ENCODE assay signal across 16 cellular contexts in genomic region chr19:54322295-54322694, GRCh38. TPM values are rescaled to one million over a fixed set of nuclear protein-coding genes. Genes with fewer than 3 reads are reported as not detected.
DNase-seq lines count a peak whose midpoint lies in the region; ATAC-seq and TF ChIP-seq lines count a peak whose summit lies in the region.
"Not testable (repeated sequence)": the region's sequence is repeated elsewhere in the genome, so short reads cannot be mapped to it uniquely, and the experiment has no call there.
"Had no signal": no experiment of that assay in that cellular context is flagged by ENCODE, and none has a peak within 500 bp of the region (broad histone marks: within the 10 kb centered on the region; RNA-seq: fewer than 3 reads in every experiment).

No MANE protein-coding gene starts in this region.

- not testable (repeated sequence) for DNase-seq in CD14-positive monocyte (ENCODE audit: low spot score)
- DNase-seq in lower lobe of right lung (peak; percentile 39), posterior vena cava (ENCODE audit: low spot score) (peak; percentile 19), sigmoid colon (peak; percentile 24), upper lobe of right lung (peak; percentile 15)

- not testable (repeated sequence) for H3K9me3 ChIP-seq in lower lobe of right lung, sigmoid colon, upper lobe of right lung

- TF ChIP-seq CTCF in CD14-positive monocyte (IDR thresholded peaks at IDR 0.05) = peak; percentile 13
- not testable (repeated sequence) for TF ChIP-seq CTCF in lower lobe of right lung (IDR thresholded peaks at IDR 0.05); sigmoid colon (IDR thresholded peaks at IDR 0.05); upper lobe of right lung (IDR thresholded peaks at IDR 0.05)

- WGBS in sigmoid colon, 2 donors = 87 to 90% methylated on average over 12 of the region's 13 CpGs

- not testable (repeated sequence) for H3K4me1 ChIP-seq in lower lobe of right lung, sigmoid colon, upper lobe of right lung

- H3K27ac ChIP-seq in lower lobe of right lung, sigmoid colon, upper lobe of right lung: not testable (repeated sequence)

- not testable (repeated sequence) for H3K27me3 ChIP-seq in lower lobe of right lung (ENCODE audit: low read depth); upper lobe of right lung
- H3K27me3 ChIP-seq in sigmoid colon = peaks cover 0 to 29% (median 0%) of the 10 kb centered on the region in 3 donors

- H3K4me3 Mint-ChIP-seq in CD14-positive monocyte; dendritic cell treated with granulocyte-macrophage colony-stimulating factor and Interleukin-4, amounts not matched to agents 40 ng/mL and 50 ng/mL, for 4 days; stimulated activated naive CD8-positive, alpha-beta T cell treated with anti-CD3 and anti-CD28 coated beads, Interleukin-15, Interleukin-2, amounts not matched to agents 100 ng/mL and 50 ng/mL, for 24 hours: not testable (repeated sequence)

- H3K4me3 ChIP-seq in lower lobe of right lung, sigmoid colon, upper lobe of right lung: not testable (repeated sequence)

- TF ChIP-seq POLR2A in sigmoid colon (IDR thresholded peaks at IDR 0.05) = not testable (repeated sequence)

- H3K36me3 ChIP-seq in lower lobe of right lung, sigmoid colon, upper lobe of right lung: not testable (repeated sequence)

- not testable (repeated sequence) for TF ChIP-seq EP300 in sigmoid colon (IDR thresholded peaks at IDR 0.05)

- ATAC-seq in lower lobe of right lung, upper lobe of right lung: not testable (repeated sequence)

- not testable (repeated sequence) for H3K27me3 Mint-ChIP-seq in CD14-positive monocyte (ENCODE audit: low read depth in 3 of 3); dendritic cell treated with granulocyte-macrophage colony-stimulating factor and Interleukin-4, amounts not matched to agents 40 ng/mL and 50 ng/mL, for 4 days
- peaks cover 11% of the 10 kb centered on the region for H3K27me3 Mint-ChIP-seq in stimulated activated naive CD8-positive, alpha-beta T cell treated with anti-CD3 and anti-CD28 coated beads, Interleukin-15, Interleukin-2, amounts not matched to agents 100 ng/mL and 50 ng/mL, for 24 hours

- peak overlapping the region in 3 of 7 donors; percentile 32 to 69 (median 46) for H3K27ac Mint-ChIP-seq in CD14-positive monocyte
- peak overlapping the region; percentile 51 for H3K27ac Mint-ChIP-seq in dendritic cell treated with granulocyte-macrophage colony-stimulating factor and Interleukin-4, amounts not matched to agents 40 ng/mL and 50 ng/mL, for 4 days
- peak overlapping the region; percentile 49 for H3K27ac Mint-ChIP-seq in stimulated activated naive CD8-positive, alpha-beta T cell treated with anti-CD3 and anti-CD28 coated beads, Interleukin-15, Interleukin-2, amounts not matched to agents 100 ng/mL and 50 ng/mL, for 24 hours

- H3K4me1 Mint-ChIP-seq in CD14-positive monocyte = peaks cover 44% of the 10 kb centered on the region
- H3K4me1 Mint-ChIP-seq in dendritic cell treated with granulocyte-macrophage colony-stimulating factor and Interleukin-4, amounts not matched to agents 40 ng/mL and 50 ng/mL, for 4 days (ENCODE audit: low read depth) = peaks cover 59% of the 10 kb centered on the region
- peaks cover 14% of the 10 kb centered on the region for H3K4me1 Mint-ChIP-seq in stimulated activated naive CD8-positive, alpha-beta T cell treated with anti-CD3 and anti-CD28 coated beads, Interleukin-15, Interleukin-2, amounts not matched to agents 100 ng/mL and 50 ng/mL, for 24 hours (ENCODE audit: low read depth)

- H3K36me3 Mint-ChIP-seq in CD14-positive monocyte; dendritic cell treated with granulocyte-macrophage colony-stimulating factor and Interleukin-4, amounts not matched to agents 40 ng/mL and 50 ng/mL, for 4 days (ENCODE audit: low read depth); stimulated activated naive CD8-positive, alpha-beta T cell treated with anti-CD3 and anti-CD28 coated beads, Interleukin-15, Interleukin-2, amounts not matched to agents 100 ng/mL and 50 ng/mL, for 24 hours (ENCODE audit: low read depth): not testable (repeated sequence)

- H3K9me3 Mint-ChIP-seq in CD14-positive monocyte = peaks cover 2 to 12% (median 5%) of the 10 kb centered on the region in 7 donors
- H3K9me3 Mint-ChIP-seq in dendritic cell treated with granulocyte-macrophage colony-stimulating factor and Interleukin-4, amounts not matched to agents 40 ng/mL and 50 ng/mL, for 4 days; stimulated activated naive CD8-positive, alpha-beta T cell treated with anti-CD3 and anti-CD28 coated beads, Interleukin-15, Interleukin-2, amounts not matched to agents 100 ng/mL and 50 ng/mL, for 24 hours: not testable (repeated sequence)

- intact Hi-C loops in CD14-positive monocyte (cut with micrococcal nuclease) = loop anchor here in 1 of 2 donors (10.0 kb wide), 1 partner anchor 73 kb away; no protein-coding TSS in a partner anchor
- intact Hi-C loops in dendritic cell treated with granulocyte-macrophage colony-stimulating factor and Interleukin-4, amounts not matched to agents 40 ng/mL and 50 ng/mL, for 4 days (cut with micrococcal nuclease); lower lobe of right lung (cut with DNase I); posterior vena cava (cut with DNase I); sigmoid colon (cut with DNase I); upper lobe of right lung (cut with DNase I): not testable (repeated sequence)

RNA-seq across cellular contexts. Expression of gene LILRA5, which starts 9.3 kb away (rescaled TPM):
- polyA plus RNA-seq in CD14-positive monocyte (100 to 1,000 TPM; 516 to 580 TPM), sigmoid colon (10 to 100 TPM in 1 of 3 donors, 1 to 10 TPM in 2; 5.1 to 14.6 (median 6.0) TPM)
- total RNA-seq in lower lobe of right lung (21.9 TPM), posterior vena cava (10 to 100 TPM in 1 of 2 donors, 1 to 10 TPM in 1; 6.2 to 11.7 TPM), sigmoid colon (1 to 10 TPM in 3 of 4 donors, not detected in 1; 2.0 to 6.7 (median 2.5) TPM), upper lobe of right lung (13.5 TPM)
- total RNA-seq: A172; B cell; CD4-positive, CD25-positive, alpha-beta regulatory T cell; CD8-positive, alpha-beta memory T cell; Daoy; G401 had no signal
- polyA plus RNA-seq: A549; BJ; CD4-positive, alpha-beta memory T cell; CD8-positive, alpha-beta memory T cell had no signal

RNA-seq across cellular contexts. Expression of gene LILRA4, which starts 16.7 kb away (rescaled TPM):
- polyA plus RNA-seq in CD14-positive monocyte (1 to 10 TPM; 2.2 to 3.4 TPM), sigmoid colon (1 to 10 TPM in 2 of 3 donors, under 1 TPM in 1; 0.92 to 3.9 (median 3.0) TPM)
- total RNA-seq in lower lobe of right lung (6.6 TPM), posterior vena cava (under 1 TPM in 1 of 2 donors, not detected in 1; 0.57 TPM), sigmoid colon (under 1 TPM in 1 of 4 donors, not detected in 3; 0.36 TPM), upper lobe of right lung (4.8 TPM)
- total RNA-seq: A172; CD4-positive, alpha-beta memory T cell; CD4-positive, CD25-positive, alpha-beta regulatory T cell; CD8-positive, alpha-beta memory T cell; Daoy; G401 had no signal
- polyA plus RNA-seq: A549; BJ; CD4-positive, CD25-positive, alpha-beta regulatory T cell; CD8-positive, alpha-beta memory T cell had no signal

RNA-seq across cellular contexts. Expression of gene LILRB2, which starts 41.4 kb away (rescaled TPM):
- polyA plus RNA-seq in CD14-positive monocyte (100 to 1,000 TPM; 111 to 172 TPM), sigmoid colon (1 to 10 TPM; 2.4 to 5.9 (median 5.5) TPM)
- total RNA-seq in lower lobe of right lung (26.1 TPM), posterior vena cava (10 to 100 TPM in 1 of 2 donors, 1 to 10 TPM in 1; 7.3 to 12.9 TPM), sigmoid colon (1 to 10 TPM; 2.5 to 5.0 (median 3.5) TPM), upper lobe of right lung (18.8 TPM)
- total RNA-seq: A172; CD4-positive, CD25-positive, alpha-beta regulatory T cell; Daoy; G401 had no signal
- polyA plus RNA-seq: A549; BJ; CD4-positive, alpha-beta memory T cell; CD8-positive, alpha-beta memory T cell had no signal

RNA-seq across cellular contexts. Expression of gene LAIR1, which starts 42.4 kb away (rescaled TPM):
- polyA plus RNA-seq in CD14-positive monocyte = 10 to 100 TPM; 48.0 to 73.8 TPM
- total RNA-seq in lower lobe of right lung = 176 TPM
- 10 to 100 TPM; 18.3 to 42.2 TPM for total RNA-seq in posterior vena cava
- total RNA-seq in sigmoid colon = 10 to 100 TPM in 3 of 4 donors, 1 to 10 TPM in 1; 4.4 to 18.9 (median 14.4) TPM
- 10 to 100 TPM in 2 of 3 donors, 1 to 10 TPM in 1; 6.6 to 34.6 (median 13.4) TPM for polyA plus RNA-seq in sigmoid colon
- 87.8 TPM for total RNA-seq in upper lobe of right lung
- total RNA-seq: A172, Daoy, G401 had no signal
- polyA plus RNA-seq: A549, BJ had no signal
